In the genomic region with DNA sequence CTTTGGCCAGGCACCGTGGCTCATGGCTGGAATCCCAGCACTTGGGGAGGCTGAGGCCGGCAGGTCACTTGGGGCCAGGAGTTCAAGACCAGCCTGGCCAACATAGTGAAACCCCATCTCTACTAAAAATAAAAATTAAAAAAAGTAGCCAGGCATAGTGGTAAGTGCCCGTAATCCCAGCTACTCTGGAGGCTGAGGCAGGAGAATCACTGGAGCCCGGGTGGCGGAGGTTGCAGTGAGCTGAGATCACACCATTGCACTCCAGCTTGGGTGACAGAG, we compare ENCODE assay signal across 1 cellular context.
TF ChIP-seq lines count a peak whose summit lies in the region.

No MANE protein-coding gene starts in this region.

TF ChIP-seq in HepG2, 621 proteins besides CTCF, POLR2A, EP300 and RAD21:
- TF ChIP-seq ZNF121 (CRISPR knock-in tag; IDR thresholded peaks at IDR 0.05) (peak; percentile 50; the same call in 1 of the 2 replicates), HDAC2 (CRISPR knock-in tag; IDR thresholded peaks at IDR 0.05) (0 out of 2 replicates have a peak, but pooled peaks have one; percentile 21), ZMYM3 (CRISPR knock-in tag; IDR thresholded peaks at IDR 0.05) (peak; percentile 75), ZMYM2 (CRISPR knock-in tag; IDR thresholded peaks at IDR 0.05) (peak; percentile 77; the same call in 1 of the 2 replicates), TEAD3 (CRISPR knock-in tag; optimal IDR thresholded peaks at IDR 0.05; ENCODE audit: borderline replicate concordance) (peak; percentile 14)
- TF ChIP-seq, protein P1, sequence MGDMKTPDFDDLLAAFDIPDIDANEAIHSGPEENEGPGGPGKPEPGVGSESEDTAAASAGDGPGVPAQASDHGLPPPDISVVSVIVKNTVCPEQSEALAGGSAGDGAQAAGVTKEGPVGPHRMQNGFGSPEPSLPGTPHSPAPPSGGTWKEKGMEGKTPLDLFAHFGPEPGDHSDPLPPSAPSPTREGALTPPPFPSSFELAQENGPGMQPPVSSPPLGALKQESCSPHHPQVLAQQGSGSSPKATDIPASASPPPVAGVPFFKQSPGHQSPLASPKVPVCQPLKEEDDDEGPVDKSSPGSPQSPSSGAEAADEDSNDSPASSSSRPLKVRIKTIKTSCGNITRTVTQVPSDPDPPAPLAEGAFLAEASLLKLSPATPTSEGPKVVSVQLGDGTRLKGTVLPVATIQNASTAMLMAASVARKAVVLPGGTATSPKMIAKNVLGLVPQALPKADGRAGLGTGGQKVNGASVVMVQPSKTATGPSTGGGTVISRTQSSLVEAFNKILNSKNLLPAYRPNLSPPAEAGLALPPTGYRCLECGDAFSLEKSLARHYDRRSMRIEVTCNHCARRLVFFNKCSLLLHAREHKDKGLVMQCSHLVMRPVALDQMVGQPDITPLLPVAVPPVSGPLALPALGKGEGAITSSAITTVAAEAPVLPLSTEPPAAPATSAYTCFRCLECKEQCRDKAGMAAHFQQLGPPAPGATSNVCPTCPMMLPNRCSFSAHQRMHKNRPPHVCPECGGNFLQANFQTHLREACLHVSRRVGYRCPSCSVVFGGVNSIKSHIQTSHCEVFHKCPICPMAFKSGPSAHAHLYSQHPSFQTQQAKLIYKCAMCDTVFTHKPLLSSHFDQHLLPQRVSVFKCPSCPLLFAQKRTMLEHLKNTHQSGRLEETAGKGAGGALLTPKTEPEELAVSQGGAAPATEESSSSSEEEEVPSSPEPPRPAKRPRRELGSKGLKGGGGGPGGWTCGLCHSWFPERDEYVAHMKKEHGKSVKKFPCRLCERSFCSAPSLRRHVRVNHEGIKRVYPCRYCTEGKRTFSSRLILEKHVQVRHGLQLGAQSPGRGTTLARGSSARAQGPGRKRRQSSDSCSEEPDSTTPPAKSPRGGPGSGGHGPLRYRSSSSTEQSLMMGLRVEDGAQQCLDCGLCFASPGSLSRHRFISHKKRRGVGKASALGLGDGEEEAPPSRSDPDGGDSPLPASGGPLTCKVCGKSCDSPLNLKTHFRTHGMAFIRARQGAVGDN (CRISPR knock-in tag; IDR thresholded peaks at IDR 0.05) = peak; percentile 1; the same call in 1 of the 2 replicates
